8 cellular contexts compared by ENCODE assay signal in genomic region chr9:134381671-134382505, GRCh38. TPM values are rescaled to one million over a fixed set of nuclear protein-coding genes. Genes with fewer than 3 reads are reported as not detected.
A peak's percentile ranks its signal among the peaks of the same experiment; 100 is the strongest.
DNase-seq lines count a peak whose midpoint lies in the region; ATAC-seq, FAIRE-seq and TF ChIP-seq lines count a peak whose summit lies in the region.

No MANE protein-coding gene starts in this region.

- no peak overlapping the region for H3K23ac ChIP-seq in H1 (ENCODE audit: insufficient read length)

- no peaks in the 10 kb centered on the region for H3K9me3 ChIP-seq in H1 (ENCODE audit: insufficient read depth in 2 of 2, low read depth in 1 of 2, low read length in 1 of 2)
- H3K9me3 ChIP-seq in psoas muscle, result no peaks in the 10 kb centered on the region
- H3K9me3 ChIP-seq in GM23248 (ENCODE audit: low read depth), result no peaks in the 10 kb centered on the region
- no peaks in the 10 kb centered on the region for H3K9me3 ChIP-seq in kidney (ENCODE audit: control insufficient read depth in 1 of 2, low read length in 2 of 2)

- no peak for TF ChIP-seq RAD21 in H1 (IDR thresholded peaks at IDR 0.05 in 1 of 2, conservative IDR thresholded peaks at IDR 0.05 in 1 of 2; ENCODE audit: low read depth in 2 of 2, low read length in 2 of 2)

- FAIRE-seq in H1 (lab: Jason Lieb, UNC) (no peak), kidney (lab: Jason Lieb, UNC) (no peak)

- no peak overlapping the region for H2BK5ac ChIP-seq in H1 (ENCODE audit: low read depth, low read length)

- no peaks in the 10 kb centered on the region for H3K27me3 ChIP-seq in H1 (replicated peaks in 1 of 4; ENCODE audit: control insufficient read depth in 3 of 4, extremely low read depth in 1 of 4, insufficient read depth in 3 of 4, low read length in 3 of 4)
- H3K27me3 ChIP-seq in psoas muscle (ENCODE audit: insufficient read depth in 3 of 3, low read length in 2 of 3), result no peaks in the 10 kb centered on the region
- no peaks in the 10 kb centered on the region for H3K27me3 ChIP-seq in GM23248 (replicated peaks; ENCODE audit: insufficient read depth)

- no peaks in the 10 kb centered on the region for H3K9me2 ChIP-seq in GM23248 (ENCODE audit: insufficient read depth)

- H3K56ac ChIP-seq in H1 (replicated peaks; ENCODE audit: insufficient read length, low read depth, low read length), result no peak overlapping the region

- H3K36me3 ChIP-seq in H1 (ENCODE audit: control insufficient read depth in 2 of 4, insufficient read depth in 4 of 4, low read length in 3 of 4) (no peaks in the 10 kb centered on the region), psoas muscle (ENCODE audit: insufficient read depth in 1 of 2, low read depth in 1 of 2) (no peaks in the 10 kb centered on the region), GM23248 (ENCODE audit: low read depth) (no peaks in the 10 kb centered on the region), kidney (ENCODE audit: control insufficient read depth in 1 of 2, insufficient read depth in 2 of 2, low read length in 2 of 2) (no peaks in the 10 kb centered on the region)

- H3K27ac ChIP-seq in H1 (ENCODE audit: low read depth, low read length) (no peak overlapping the region; the same call in 1 of the 2 replicates), psoas muscle (peak overlapping the region; percentile 92), GM23248 (no peak overlapping the region), kidney (ENCODE audit: low read depth in 2 of 2, low read length in 2 of 2) (peak overlapping the region in 1 of 2 donors; percentile 63)

- CTCF ChIA-PET in H1 (lab: Charles Lee; ENCODE audit: partially characterized antibody), result interaction anchor here (0.8 to 2.8 kb wide), 8 partner anchors 14 to 207 kb away, joined by 3 to 8 read pairs (median 3); no protein-coding TSS in a partner anchor

- no peak overlapping the region for H2BK120ac ChIP-seq in H1 (replicated peaks; ENCODE audit: low read depth, low read length)

- H3K14ac ChIP-seq in H1 (ENCODE audit: insufficient read length), result no peak overlapping the region

- H2BK15ac ChIP-seq in H1 (ENCODE audit: low read length), result no peak overlapping the region

- H3K9ac ChIP-seq in H1 (replicated peaks in 1 of 4; ENCODE audit: extremely low read depth in 1 of 4, low read depth in 3 of 4, low read length in 3 of 4), result no peak overlapping the region
- no peak overlapping the region for H3K9ac ChIP-seq in GM23248
- peak overlapping the region in 1 of 2 donors; percentile 7 for H3K9ac ChIP-seq in kidney (ENCODE audit: low read length in 2 of 2)

- H3K4me1 ChIP-seq in H1 (replicated peaks in 1 of 4; ENCODE audit: control insufficient read depth in 3 of 4, insufficient read depth in 4 of 4, low read length in 3 of 4), result peaks cover 0 to 10% (median 4%) of the 10 kb centered on the region in 4 experiments; a peak in 5 of 7 replicates
- H3K4me1 ChIP-seq in psoas muscle, result peaks cover 100% of the 10 kb centered on the region
- peaks cover 15% of the 10 kb centered on the region for H3K4me1 ChIP-seq in GM23248 (ENCODE audit: insufficient read depth)
- peaks cover 52 to 78% of the 10 kb centered on the region in 2 donors for H3K4me1 ChIP-seq in kidney (ENCODE audit: control insufficient read depth in 1 of 2, insufficient read depth in 1 of 2, low read depth in 1 of 2, low read length in 2 of 2)

- 94% methylated on average over 15 of the region's 21 CpGs; no CpG with 5 or more reads in 1 of the 2 experiments for WGBS in H1 (ENCODE audit: extremely low coverage in 1 of 2, insufficient coverage in 1 of 2, insufficient read length in 1 of 2, insufficient replicate concordance in 2 of 2, low coverage in 1 of 2, low lambda C conversion rate in 2 of 2, missing lambda C conversion rate in 1 of 2), 2 experiments
- 46 to 60% (median 59%) methylated on average over 21 of the region's 21 CpGs for WGBS in psoas muscle, 3 donors
- 75 to 77% methylated on average over 21 of the region's 21 CpGs for WGBS in GM23248 (ENCODE audit: low coverage in 1 of 2, low lambda C conversion rate in 2 of 2, missing lambda C conversion rate in 2 of 2), 2 experiments

- in situ Hi-C loops in GM23248 (cut with MboI), result no loop called here

- H4K5ac ChIP-seq in H1 (ENCODE audit: insufficient read length, low read depth, low read length), result no peak overlapping the region

- H2AFZ ChIP-seq in H1 (ENCODE audit: low read length) (no peak overlapping the region), GM23248 (no peak overlapping the region)

- peak overlapping the region; percentile 54 for H4K91ac ChIP-seq in H1 (replicated peaks; ENCODE audit: insufficient read length, low read length)

- DNase-seq in GM19240 (ENCODE audit: insufficient read length, low spot score), result peak; percentile 50
- DNase-seq in T-helper 2 cell, result peak in 4 of 5 experiments; percentile 26 to 88 (median 63)
- no peak for DNase-seq in H1 (ENCODE audit: low read depth in 1 of 2, low spot score in 2 of 2)
- peak in 1 of 2 donors; percentile 73 for DNase-seq in psoas muscle
- no peak for DNase-seq in NCI-H2171 (lab: John Stamatoyannopoulos, UW)
- no peak for DNase-seq in GM23248
- DNase-seq in kidney, result no peak

- TF ChIP-seq CTCF in H1 (IDR thresholded peaks at IDR 0.05; ENCODE audit: control extremely low read depth in 1 of 3, insufficient read depth in 1 of 3, low read depth in 1 of 3, low read length in 3 of 3) (peak in 1 of 3 experiments; percentile 28; a peak in 2 of 4 replicates), psoas muscle (IDR thresholded peaks at IDR 0.05) (no peak), kidney (IDR thresholded peaks at IDR 0.05; ENCODE audit: borderline replicate concordance, extremely low read depth, insufficient read depth) (no peak)

- H2BK20ac ChIP-seq in H1 (ENCODE audit: low read length), result no peak overlapping the region

- H3F3A ChIP-seq in GM23248 (ENCODE audit: insufficient read depth), result no peaks in the 10 kb centered on the region

- no peak overlapping the region for H3K4me3 ChIP-seq in H1 (ENCODE audit: extremely low read depth in 1 of 4, insufficient read depth in 2 of 4, low read depth in 3 of 4, low read length in 4 of 4)
- peak overlapping the region; percentile 4 for H3K4me3 ChIP-seq in psoas muscle
- no peak overlapping the region for H3K4me3 ChIP-seq in GM23248
- no peak overlapping the region for H3K4me3 ChIP-seq in kidney (ENCODE audit: low read length in 2 of 2)

- no peak overlapping the region for H2BK12ac ChIP-seq in H1 (ENCODE audit: low read depth, low read length)

- POLR2A ChIA-PET in H1 (lab: Charles Lee; ENCODE audit: partially characterized antibody), result interaction anchor here (0.8 kb wide), 1 partner anchor 162 kb away, joined by 3 read pairs; no protein-coding TSS in a partner anchor

- peak overlapping the region; percentile 43 for H4K8ac ChIP-seq in H1 (ENCODE audit: extremely low read depth, insufficient read depth, low read length)

- TF ChIP-seq POLR2A in H1 (IDR thresholded peaks at IDR 0.05; ENCODE audit: control extremely low read depth in 1 of 2, low read depth in 2 of 2, low read length in 2 of 2), result no peak

- H3K23me2 ChIP-seq in H1 (ENCODE audit: low read depth, low read length), result no peaks in the 10 kb centered on the region

- H3K4me2 ChIP-seq in H1 (ENCODE audit: insufficient read depth in 1 of 2, low read depth in 2 of 2, low read length in 2 of 2) (no peak overlapping the region), GM23248 (ENCODE audit: unreplicated experiment) (no peak overlapping the region)

- ATAC-seq in psoas muscle (no peak), GM21447 (IDR thresholded peaks at IDR 0.05; ENCODE audit: unreplicated experiment) (no peak)

- no peak overlapping the region for H3K18ac ChIP-seq in H1 (ENCODE audit: extremely low read depth, low read length)

- no peak overlapping the region for H3K4ac ChIP-seq in H1 (replicated peaks; ENCODE audit: insufficient read length, low read depth, low read length)

- intact Hi-C loops in psoas muscle (cut with DNase I) (no loop called here), kidney (cut with DNase I) (no loop called here)

- no peak for TF ChIP-seq EP300 in H1 (IDR thresholded peaks at IDR 0.05; ENCODE audit: borderline replicate concordance in 1 of 2, low read depth in 2 of 2, low read length in 2 of 2)

- no peak overlapping the region for H2AK5ac ChIP-seq in H1 (ENCODE audit: low read depth, low read length)

- peaks cover 23% of the 10 kb centered on the region for H3K79me1 ChIP-seq in H1 (ENCODE audit: low read depth, low read length)

- peaks cover 14 to 26% of the 10 kb centered on the region in 2 experiments for H4K20me1 ChIP-seq in H1 (replicated peaks in 1 of 2; ENCODE audit: control insufficient read depth in 1 of 2, insufficient read depth in 2 of 2, low read length in 2 of 2)
- H4K20me1 ChIP-seq in GM23248 (ENCODE audit: insufficient read depth), result peaks cover 3% of the 10 kb centered on the region; the same call in 1 of the 2 replicates

- H3K79me2 ChIP-seq in H1 (ENCODE audit: control insufficient read depth in 1 of 2, insufficient read depth in 2 of 2, low read length in 2 of 2) (peaks cover 0 to 27% of the 10 kb centered on the region in 2 experiments; a peak in 2 of 4 replicates), GM23248 (ENCODE audit: insufficient read depth) (peaks cover 100% of the 10 kb centered on the region)

TF ChIP-seq in H1, 55 proteins besides CTCF, POLR2A, EP300 and RAD21:
- no peak for TF ChIP-seq HDAC2 (IDR thresholded peaks at IDR 0.05; ENCODE audit: borderline replicate concordance in 1 of 2, low read depth in 2 of 2, low read length in 2 of 2)
- TF ChIP-seq HDAC6 (IDR thresholded peaks at IDR 0.05; ENCODE audit: low read depth, low read length), result no peak

RNA-seq across cellular contexts. Expression of gene RXRA, which starts 55.6 kb away (rescaled TPM):
- 28.1 and 29.4 TPM in 2 replicates for total RNA-seq in H1 (2021; fragmentation: NEBNext Ultra II Directional; extraction: Animal tissue kit (Norgen Biotek cat#: 25700))
- 9.8 and 21.0 TPM in 2 replicates for polyA plus RNA-seq in H1 (2011; rRNA removed)
- polyA plus RNA-seq in H1 (2011; cell fraction: cytosol; rRNA removed), result 14.3 TPM
- 27.1 TPM for polyA plus RNA-seq in H1 (2011; cell fraction: nucleus; rRNA removed)
- polyA plus RNA-seq in H1 (2012, experiment 1 of 2), result 14.2 to 23.4 TPM (median 21.5 TPM) in 4 replicates
- 17.1 TPM for polyA plus RNA-seq in H1 (2012, experiment 2 of 2)
- polyA plus RNA-seq in H1 (2013, experiment 1 of 2), result 14.4 TPM
- 14.7 TPM for polyA plus RNA-seq in H1 (2013, experiment 2 of 2)
- polyA minus RNA-seq in H1 (2011; rRNA and poly(A)+ RNA removed), result 9.7 and 12.2 TPM in 2 replicates
- 14.5 TPM for polyA minus RNA-seq in H1 (2011; cell fraction: cytosol; rRNA and poly(A)+ RNA removed)
- polyA minus RNA-seq in H1 (2011; cell fraction: nucleus; rRNA and poly(A)+ RNA removed), result 13.4 TPM
- 100 to 1,000 TPM in 3 of 4 donors, 10 to 100 TPM in 1; 84.3 to 192 (median 147) TPM for total RNA-seq in psoas muscle
- 100 to 1,000 TPM in 1 of 3 donors, 10 to 100 TPM in 2; 37.7 to 156 (median 76.4) TPM for polyA plus RNA-seq in psoas muscle
- 26.1 and 34.8 TPM in 2 replicates for total RNA-seq in GM23248 (2014; rRNA removed; shearing (Covaris generic))
- 3.5 and 3.9 TPM in 2 replicates for polyA plus RNA-seq in GM23248 (2016; fragmentation: Nextera tagmentation; extraction: Ambion mirVana)
- 49.5 TPM for total RNA-seq in kidney
- 24.0 TPM for polyA plus RNA-seq in kidney (ENCODE audit: insufficient read depth, low read depth, low replicate concordance)

Comparison
In these comparisons a context has a peak if more than half of its experiments do, and no peak if none do; other contexts are left out.
1. DNase-seq: peak in GM19240 (single experiment) and T-helper 2 cell (4 of 5); none in H1 (0 of 2), NCI-H2171 (single experiment), GM23248 (single experiment) and kidney (single experiment).